ENCODE assay signal across 1 cellular context in genomic region chr4:2842667-2843022, GRCh38.
TF ChIP-seq lines count a peak whose summit lies in the region.

No MANE protein-coding gene starts in this region.

TF ChIP-seq in IMR-90, 13 proteins besides CTCF, POLR2A, EP300 and RAD21 (continued from another document):
- TF ChIP-seq ELK1 (IDR thresholded peaks at IDR 0.05; ENCODE audit: borderline replicate concordance, low read depth, low read length) (no peak), CEBPB (IDR thresholded peaks at IDR 0.05; ENCODE audit: low read depth, low read length) (no peak), CHD1 (IDR thresholded peaks at IDR 0.05; ENCODE audit: low read depth, low read length) (no peak), SMC3 (IDR thresholded peaks at IDR 0.05; ENCODE audit: low read depth, low read length) (no peak)
